In genomic region chr7:52100-52499, GRCh38 we compare ENCODE assay signal across 15 cellular contexts.
"Had no signal": no experiment of that assay in that cellular context is flagged by ENCODE, and none has a peak within 500 bp of the region (broad histone marks: within the 10 kb centered on the region; RNA-seq: fewer than 3 reads in every experiment).

No MANE protein-coding gene starts in this region.

- H3K27me3 ChIP-seq: colonic mucosa, hepatocyte, pancreas, tibial artery had no signal

- H3K4me1 ChIP-seq: colonic mucosa, pancreas, tibial artery had no signal

- H3K9me3 ChIP-seq: colonic mucosa, pancreas had no signal

- H3K36me3 ChIP-seq: colonic mucosa, pancreas, tibial artery had no signal

- ATAC-seq: pancreas, right cardiac atrium had no signal

- DNase-seq: cerebellar nuclear complex; colonic mucosa; dermis blood vessel endothelial cell; effector CD4-positive, alpha-beta T cell; foreskin melanocyte; mesenchymal stem cell; naive B cell; occipital lobe; small intestine; stimulated activated CD4-positive, alpha-beta T cell treated with anti-CD3 and anti-CD28 coated beads, Interleukin-2, amount 100 ng/mL, for 48 hours; stimulated activated naive CD4-positive, alpha-beta T cell treated with Interleukin-2 at 50 U/mL for 16 hours; tibial artery had no signal

- H3K4me3 ChIP-seq: colonic mucosa, hepatocyte, pancreas, tibial artery had no signal

- H3K27ac ChIP-seq: colonic mucosa, hepatocyte, pancreas, tibial artery had no signal
